In genomic region chr20:31662372-31662854, GRCh38 we compare ENCODE assay signal across 9 cellular contexts. TPM values are rescaled to one million over a fixed set of nuclear protein-coding genes. Genes with fewer than 3 reads are reported as not detected.
DNase-seq lines count a peak whose midpoint lies in the region; ATAC-seq lines count a peak whose summit lies in the region.
"Had no signal": no experiment of that assay in that cellular context is flagged by ENCODE, and none has a peak within 500 bp of the region (broad histone marks: within the 10 kb centered on the region; RNA-seq: fewer than 3 reads in every experiment).

No MANE protein-coding gene starts in this region.

- intact Hi-C loops in activated CD4-positive, alpha-beta memory T cell treated with anti-CD3 and anti-CD28 coated beads for 36 hours (cut with micrococcal nuclease), result loop anchor here (1.0 kb wide), 1 partner anchor 13 kb away; no protein-coding TSS in a partner anchor

- POLR2A ChIA-PET in activated CD4-positive, alpha-beta memory T cell treated with anti-CD3 and anti-CD28 coated beads for 36 hours (lab: Charles Lee), result interaction anchor here (1.2 to 3.4 kb wide), 6 partner anchors 11 to 61 kb away, joined by 3 to 48 read pairs (median 6); partner anchors contain the start of gene BCL2L1

- no peak for ATAC-seq in stimulated activated naive B cell treated with anti-CD40 and anti-IgM and Interleukin-4, amounts not matched to agents 10 μg/mL and 1 μg/mL and 100 μg/mL, for 72 hours (replicated peaks)
- ATAC-seq in GM19328 (IDR thresholded peaks at IDR 0.05; ENCODE audit: unreplicated experiment), result no peak

- CTCF ChIA-PET in activated CD4-positive, alpha-beta memory T cell treated with anti-CD3 and anti-CD28 coated beads for 36 hours (lab: Charles Lee), result interaction anchor here (0.8 to 9.9 kb wide), 20 partner anchors 11 to 90 kb away, joined by 3 to 417 read pairs (median 7); partner anchors contain the start of genes BCL2L1 and TPX2

- H3K4me1 Mint-ChIP-seq in activated CD4-positive, alpha-beta memory T cell treated with anti-CD3 and anti-CD28 coated beads for 36 hours (ENCODE audit: low read depth), result peaks cover 50% of the 10 kb centered on the region
- peaks cover 58 to 68% of the 10 kb centered on the region in 2 donors for H3K4me1 Mint-ChIP-seq in immature natural killer cell
- peaks cover 44 to 70% of the 10 kb centered on the region in 2 donors for H3K4me1 Mint-ChIP-seq in stimulated activated naive B cell treated with anti-CD40 and anti-IgM and Interleukin-4, amounts not matched to agents 10 μg/mL and 1 μg/mL and 100 μg/mL, for 72 hours

- H3K9me3 Mint-ChIP-seq in activated CD4-positive, alpha-beta memory T cell treated with anti-CD3 and anti-CD28 coated beads for 36 hours, result no peaks in the 10 kb centered on the region
- H3K9me3 Mint-ChIP-seq in immature natural killer cell, result no peaks in the 10 kb centered on the region
- no peaks in the 10 kb centered on the region for H3K9me3 Mint-ChIP-seq in stimulated activated naive B cell treated with anti-CD40 and anti-IgM and Interleukin-4, amounts not matched to agents 10 μg/mL and 1 μg/mL and 100 μg/mL, for 72 hours

- H3K27ac Mint-ChIP-seq in activated CD4-positive, alpha-beta memory T cell treated with anti-CD3 and anti-CD28 coated beads for 36 hours, result peak overlapping the region; percentile 70
- H3K27ac Mint-ChIP-seq in immature natural killer cell, result peak overlapping the region; percentile 88 to 97 (median 91)
- peak overlapping the region; percentile 73 for H3K27ac Mint-ChIP-seq in stimulated activated naive B cell treated with anti-CD40 and anti-IgM and Interleukin-4, amounts not matched to agents 10 μg/mL and 1 μg/mL and 100 μg/mL, for 72 hours

- H3K36me3 Mint-ChIP-seq in activated CD4-positive, alpha-beta memory T cell treated with anti-CD3 and anti-CD28 coated beads for 36 hours, result peaks cover 30% of the 10 kb centered on the region
- peaks cover 0 to 13% (median 0%) of the 10 kb centered on the region in 3 donors for H3K36me3 Mint-ChIP-seq in immature natural killer cell
- H3K36me3 Mint-ChIP-seq in stimulated activated naive B cell treated with anti-CD40 and anti-IgM and Interleukin-4, amounts not matched to agents 10 μg/mL and 1 μg/mL and 100 μg/mL, for 72 hours, result peaks cover 52 to 68% of the 10 kb centered on the region in 2 donors

- H3K27me3 Mint-ChIP-seq in activated CD4-positive, alpha-beta memory T cell treated with anti-CD3 and anti-CD28 coated beads for 36 hours, result no peaks in the 10 kb centered on the region
- peaks cover 3 to 13% (median 8%) of the 10 kb centered on the region in 3 donors for H3K27me3 Mint-ChIP-seq in immature natural killer cell (ENCODE audit: low read depth in 3 of 3)
- H3K27me3 Mint-ChIP-seq in stimulated activated naive B cell treated with anti-CD40 and anti-IgM and Interleukin-4, amounts not matched to agents 10 μg/mL and 1 μg/mL and 100 μg/mL, for 72 hours, result no peaks in the 10 kb centered on the region

- H3K4me3 Mint-ChIP-seq in activated CD4-positive, alpha-beta memory T cell treated with anti-CD3 and anti-CD28 coated beads for 36 hours, result peak overlapping the region; percentile 54
- H3K4me3 Mint-ChIP-seq in immature natural killer cell, result peak overlapping the region; percentile 79 to 92 (median 90)
- peak overlapping the region; percentile 71 to 75 for H3K4me3 Mint-ChIP-seq in stimulated activated naive B cell treated with anti-CD40 and anti-IgM and Interleukin-4, amounts not matched to agents 10 μg/mL and 1 μg/mL and 100 μg/mL, for 72 hours

- peak; percentile 46 for DNase-seq in NCI-H2171 treated with DMSO at 0.1 percent for 48 hours (lab: John Stamatoyannopoulos, UW)
- DNase-seq in NCI-H2171 (lab: John Stamatoyannopoulos, UW), result no peak
- DNase-seq in activated CD4-positive, alpha-beta memory T cell treated with anti-CD3 and anti-CD28 coated beads for 36 hours, result no peak
- DNase-seq in immature natural killer cell, result no peak
- no peak for DNase-seq in stimulated activated naive B cell treated with anti-CD40 and anti-IgM and Interleukin-4, amounts not matched to agents 10 μg/mL and 1 μg/mL and 100 μg/mL, for 72 hours
- DNase-seq in stimulated activated CD4-positive, alpha-beta T cell treated with anti-CD3 and anti-CD28 coated beads, Interleukin-2, amount 100 ng/mL, for 48 hours, result no peak
- DNase-seq in NCI-H226, result no peak

RNA-seq across cellular contexts. Expression of gene COX4I2, which starts 24.7 kb away (rescaled TPM):
- not detected for total RNA-seq in activated CD4-positive, alpha-beta memory T cell treated with anti-CD3 and anti-CD28 coated beads for 36 hours
- not detected for polyA plus RNA-seq in immature natural killer cell
- total RNA-seq: A172 had no signal

RNA-seq across cellular contexts. Expression of gene ID1, which starts 57.3 kb away (rescaled TPM):
- 1 to 10 TPM in 1 of 2 experiments, under 1 TPM in 1; 0.90 to 1.3 TPM for total RNA-seq in activated CD4-positive, alpha-beta memory T cell treated with anti-CD3 and anti-CD28 coated beads for 36 hours
- 1 to 10 TPM; 1.4 to 4.2 (median 1.9) TPM for polyA plus RNA-seq in immature natural killer cell
